ENCODE assay signal across 8 cellular contexts in the genomic region with DNA sequence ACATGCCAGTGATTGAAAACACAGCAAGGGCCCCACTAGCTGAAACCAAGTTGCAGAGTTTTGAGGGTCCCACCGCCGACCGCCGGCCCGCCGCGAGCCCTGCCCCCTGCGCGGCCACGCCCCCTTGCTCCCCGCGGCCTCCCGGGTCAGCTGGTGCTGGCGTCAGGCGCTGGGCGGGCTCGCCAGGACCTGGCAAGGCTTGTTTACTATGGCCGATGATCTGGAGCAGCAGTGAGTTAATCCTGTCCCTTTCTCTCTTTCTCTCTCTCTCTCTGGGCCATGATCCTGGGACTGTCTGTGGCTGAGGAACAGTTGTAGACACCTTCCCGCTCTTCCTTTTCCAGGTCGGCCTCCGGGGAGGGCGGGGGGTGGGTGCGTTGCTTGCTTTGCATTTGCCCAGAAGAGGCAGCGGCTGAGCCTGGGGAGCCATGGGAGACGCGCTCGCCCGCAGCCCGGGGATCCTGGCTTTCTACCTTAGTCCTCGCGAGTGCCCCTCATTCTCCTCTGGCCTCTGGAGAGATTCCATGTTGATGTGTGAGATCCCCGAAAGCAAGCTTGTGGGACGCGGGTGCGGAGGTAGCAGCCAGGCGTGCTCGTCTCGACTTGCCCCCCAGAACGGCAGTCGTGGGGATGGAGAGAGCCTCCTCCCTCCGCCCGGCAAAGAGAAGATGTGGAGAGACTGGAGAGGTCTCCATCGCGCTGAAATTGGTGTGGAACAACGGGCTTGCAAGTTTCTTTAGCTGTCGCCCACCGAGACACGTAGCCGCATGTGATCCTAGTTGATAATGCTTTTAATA. TPM values are rescaled to one million over a fixed set of nuclear protein-coding genes. Genes with fewer than 3 reads are reported as not detected.
DNase-seq lines count a peak whose midpoint lies in the region; ATAC-seq and TF ChIP-seq lines count a peak whose summit lies in the region.

A gene with protein sequence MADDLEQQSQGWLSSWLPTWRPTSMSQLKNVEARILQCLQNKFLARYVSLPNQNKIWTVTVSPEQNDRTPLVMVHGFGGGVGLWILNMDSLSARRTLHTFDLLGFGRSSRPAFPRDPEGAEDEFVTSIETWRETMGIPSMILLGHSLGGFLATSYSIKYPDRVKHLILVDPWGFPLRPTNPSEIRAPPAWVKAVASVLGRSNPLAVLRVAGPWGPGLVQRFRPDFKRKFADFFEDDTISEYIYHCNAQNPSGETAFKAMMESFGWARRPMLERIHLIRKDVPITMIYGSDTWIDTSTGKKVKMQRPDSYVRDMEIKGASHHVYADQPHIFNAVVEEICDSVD (plus strand): TSS at position 202 of the 797 bp plus-strand sequence. CDS start 7 bp downstream, at position 209.

- in situ Hi-C loops in G401 (cut with HindIII; ENCODE audit: low sequenced_read_pairs) = no loop called here
- in situ Hi-C loops in T47D (cut with HindIII; ENCODE audit: low pct_unique_long_range_greater_than_20kb, low sequenced_read_pairs) = no loop called here

- peaks cover 11% of the 10 kb centered on the region for H3K4me1 ChIP-seq in iPS-15b (ENCODE audit: control insufficient read depth, insufficient read depth, low read length)

- DNase-seq in G401 (ENCODE audit: low spot score) = peak; percentile 82
- DNase-seq in LNCaP clone FGC (ENCODE audit: low read depth) = peak; percentile 35
- DNase-seq in T-helper 22 cell (ENCODE audit: low read depth) = peak; percentile 45
- DNase-seq in T47D (ENCODE audit: low read depth in 1 of 2, low spot score in 1 of 2) = peak; percentile 58 to 60
- DNase-seq in sciatic nerve (ENCODE audit: low spot score) = peak; percentile 93
- no peak for DNase-seq in DMS114 treated with DMSO at 0.1 percent for 48 hours (lab: John Stamatoyannopoulos, UW; ENCODE audit: unreplicated experiment)

- peaks cover 17% of the 10 kb centered on the region for H3K36me3 ChIP-seq in iPS-15b (ENCODE audit: control insufficient read depth, insufficient read depth, low read length)

- no peak for TF ChIP-seq CTCF in LNCaP clone FGC (IDR thresholded peaks at IDR 0.05; ENCODE audit: control insufficient read depth, extremely low read depth, insufficient read depth)

- H3K4me3 ChIP-seq in LNCaP clone FGC (ENCODE audit: low read depth, low read length) (peak within 1 kb of the TSS; percentile 95), iPS-15b (ENCODE audit: low read depth, low read length) (peak within 1 kb of the TSS; percentile 98)

- intact Hi-C loops in sciatic nerve (cut with DNase I) = no loop called here

- H3K9me3 ChIP-seq in iPS-15b (ENCODE audit: control insufficient read depth, insufficient read depth, low read length) = no peaks in the 10 kb centered on the region

- no peaks in the 10 kb centered on the region for H3K27me3 ChIP-seq in iPS-15b (ENCODE audit: control insufficient read depth, insufficient read depth, low read length)

- H3K9ac ChIP-seq in iPS-15b (ENCODE audit: low read depth, low read length) = peak within 1 kb of the TSS; percentile 66

- ATAC-seq in GM21786 (IDR thresholded peaks at IDR 0.05; ENCODE audit: unreplicated experiment) (peak; percentile 88), sciatic nerve (peak; percentile 99)

RNA-seq across cellular contexts. Expression of the gene that starts here (rescaled TPM):
- 8.1 and 8.9 TPM in 2 replicates for total RNA-seq in G401 (2014; rRNA removed; shearing (Covaris generic))
- total RNA-seq in sciatic nerve = 45.2 TPM
